In the genomic region with DNA sequence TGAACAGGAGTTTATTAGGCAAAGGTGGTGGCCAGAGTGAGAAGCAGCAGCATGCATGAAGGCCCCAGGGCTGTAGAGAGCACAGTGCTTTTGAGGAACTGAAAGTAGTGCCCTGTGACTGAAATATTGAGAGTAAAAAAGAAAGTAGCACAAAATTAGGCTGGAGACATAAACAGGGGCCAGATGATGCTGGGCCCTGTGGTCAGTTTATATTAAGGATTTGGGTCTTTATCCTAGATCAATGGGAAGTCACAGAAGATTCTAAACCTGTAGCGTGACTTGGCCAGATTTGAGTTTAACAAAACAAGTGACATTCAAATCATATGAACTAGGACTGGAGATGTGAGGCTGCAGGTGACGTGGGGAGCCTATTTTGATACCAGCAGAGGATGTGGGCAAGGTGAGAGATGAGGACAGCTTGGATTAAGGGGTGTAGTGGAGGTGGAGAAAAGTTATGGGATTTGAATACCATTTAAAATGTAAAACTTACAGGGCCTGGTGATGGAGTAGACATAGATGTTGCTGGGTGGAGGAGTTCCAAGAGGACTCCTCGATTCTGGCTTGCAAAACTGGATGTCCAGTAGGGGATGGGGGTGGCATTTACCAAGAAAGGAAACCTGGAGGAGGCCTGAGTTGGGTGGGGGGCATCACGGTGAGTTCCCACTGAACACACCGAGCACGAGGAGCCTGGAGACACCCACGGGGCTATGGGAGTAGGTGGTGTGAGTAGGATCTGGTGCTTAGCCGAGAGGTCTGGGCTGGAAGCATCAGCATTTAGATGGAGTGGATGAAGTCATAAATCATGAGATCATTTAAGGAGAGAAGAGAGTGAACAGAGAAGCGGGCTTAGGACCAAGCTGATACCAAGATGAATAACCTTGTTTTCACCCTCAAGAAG, we compare ENCODE assay signal across 11 cellular contexts. TPM values are rescaled to one million over a fixed set of nuclear protein-coding genes. Genes with fewer than 3 reads are reported as not detected.
DNase-seq lines count a peak whose midpoint lies in the region; ATAC-seq and TF ChIP-seq lines count a peak whose summit lies in the region.
"Had no signal": no experiment of that assay in that cellular context is flagged by ENCODE, and none has a peak within 500 bp of the region (broad histone marks: within the 10 kb centered on the region; RNA-seq: fewer than 3 reads in every experiment).

No MANE protein-coding gene starts in this region.

- no peaks in the 10 kb centered on the region for H3K79me1 ChIP-seq in mesendoderm (ENCODE audit: low read length)

- H4K20me1 ChIP-seq in OCI-LY3 (ENCODE audit: insufficient read depth, low read length), result no peaks in the 10 kb centered on the region

- H3K9me3 ChIP-seq in OCI-LY3 (ENCODE audit: insufficient read depth, low read length), result no peaks in the 10 kb centered on the region
- no peaks in the 10 kb centered on the region for H3K9me3 ChIP-seq in BE2C
- H3K9me3 ChIP-seq: heart right ventricle, suprapubic skin had no signal

- H3K9me3 Mint-ChIP-seq in stimulated activated naive CD8-positive, alpha-beta T cell treated with anti-CD3 and anti-CD28 coated beads, Interleukin-15, amount 100 ng/mL, for 72 hours, result no peaks in the 10 kb centered on the region
- H3K9me3 Mint-ChIP-seq in activated CD4-positive, alpha-beta memory T cell treated with anti-CD3 and anti-CD28 coated beads, Interleukin-2, amount 10 ng/mL, durations not matched to agents 7 days and 5 days, result no peaks in the 10 kb centered on the region

- ATAC-seq in stimulated activated naive CD8-positive, alpha-beta T cell treated with anti-CD3 and anti-CD28 coated beads, Interleukin-15, Interleukin-2, amounts not matched to agents 100 U/mL and 50 U/mL, for 24 hours, result peak; percentile 55
- ATAC-seq in stimulated activated naive CD8-positive, alpha-beta T cell treated with anti-CD3 and anti-CD28 coated beads, Interleukin-15, amount 100 ng/mL, for 72 hours, result no peak
- ATAC-seq in HG03025 (IDR thresholded peaks at IDR 0.05; ENCODE audit: low FRiP score, unreplicated experiment), result peak; percentile 94

- H3K4me3 ChIP-seq in OCI-LY3 (ENCODE audit: low read length) (peak overlapping the region; percentile 68), BE2C (ENCODE audit: low read depth, low read length) (no peak overlapping the region), mesendoderm (ENCODE audit: low read length) (no peak overlapping the region)
- H3K4me3 ChIP-seq: heart right ventricle, SK-N-MC, suprapubic skin had no signal

- H3K27me3 Mint-ChIP-seq in stimulated activated naive CD8-positive, alpha-beta T cell treated with anti-CD3 and anti-CD28 coated beads, Interleukin-15, amount 100 ng/mL, for 72 hours, result peaks cover 18% of the 10 kb centered on the region
- peaks cover 20% of the 10 kb centered on the region for H3K27me3 Mint-ChIP-seq in activated CD4-positive, alpha-beta memory T cell treated with anti-CD3 and anti-CD28 coated beads, Interleukin-2, amount 10 ng/mL, durations not matched to agents 7 days and 5 days

- H3K27ac Mint-ChIP-seq in stimulated activated naive CD8-positive, alpha-beta T cell treated with anti-CD3 and anti-CD28 coated beads, Interleukin-15, amount 100 ng/mL, for 72 hours, result peak overlapping the region in 1 of 2 donors; percentile 35
- H3K27ac Mint-ChIP-seq in activated CD4-positive, alpha-beta memory T cell treated with anti-CD3 and anti-CD28 coated beads, Interleukin-2, amount 10 ng/mL, durations not matched to agents 7 days and 5 days, result no peak overlapping the region

- no peaks in the 10 kb centered on the region for H3K4me1 Mint-ChIP-seq in stimulated activated naive CD8-positive, alpha-beta T cell treated with anti-CD3 and anti-CD28 coated beads, Interleukin-15, amount 100 ng/mL, for 72 hours
- peaks cover 17% of the 10 kb centered on the region for H3K4me1 Mint-ChIP-seq in activated CD4-positive, alpha-beta memory T cell treated with anti-CD3 and anti-CD28 coated beads, Interleukin-2, amount 10 ng/mL, durations not matched to agents 7 days and 5 days

- no peak for DNase-seq in stimulated activated naive CD8-positive, alpha-beta T cell treated with anti-CD3 and anti-CD28 coated beads, Interleukin-15, Interleukin-2, amounts not matched to agents 100 U/mL and 50 U/mL, for 24 hours
- no peak for DNase-seq in stimulated activated naive CD8-positive, alpha-beta T cell treated with anti-CD3 and anti-CD28 coated beads, Interleukin-15, amount 100 ng/mL, for 72 hours
- no peak for DNase-seq in BE2C
- DNase-seq in cerebellum (ENCODE audit: low spot score), result no peak
- DNase-seq in mesendoderm, result no peak
- DNase-seq in activated CD4-positive, alpha-beta memory T cell treated with anti-CD3 and anti-CD28 coated beads, Interleukin-2, amount 10 ng/mL, durations not matched to agents 7 days and 5 days, result no peak
- DNase-seq: heart right ventricle had no signal

- TF ChIP-seq CTCF in OCI-LY3 (IDR thresholded peaks at IDR 0.05; ENCODE audit: low read depth, low read length) (no peak), BE2C (IDR thresholded peaks at IDR 0.05; ENCODE audit: low read depth, low read length) (no peak)

- H3K79me2 ChIP-seq in OCI-LY3 (ENCODE audit: low read length) (no peaks in the 10 kb centered on the region), mesendoderm (ENCODE audit: control insufficient read depth, insufficient read depth, low read length) (no peaks in the 10 kb centered on the region)

- no peak overlapping the region; the same call in 1 of the 2 replicates for H2AFZ ChIP-seq in OCI-LY3 (ENCODE audit: low read depth, low read length)

- H3K18ac ChIP-seq in mesendoderm (ENCODE audit: low read length), result no peak overlapping the region

- CTCF ChIA-PET in activated CD4-positive, alpha-beta memory T cell treated with anti-CD3 and anti-CD28 coated beads, Interleukin-2, amount 10 ng/mL, durations not matched to agents 7 days and 5 days (lab: Charles Lee), result interaction anchor here (0.7 kb wide), 1 partner anchor 143 kb away, joined by 3 read pairs; no protein-coding TSS in a partner anchor

- H3K4me1 ChIP-seq in OCI-LY3 (ENCODE audit: low read length) (peaks cover 49% of the 10 kb centered on the region), BE2C (no peaks in the 10 kb centered on the region), mesendoderm (ENCODE audit: control insufficient read depth, low read depth, low read length) (no peaks in the 10 kb centered on the region)
- H3K4me1 ChIP-seq: suprapubic skin had no signal

- H3K56ac ChIP-seq in mesendoderm (ENCODE audit: low read length), result no peak overlapping the region

- H4K8ac ChIP-seq in mesendoderm (ENCODE audit: low read depth, low read length), result no peak overlapping the region

- H3K4ac ChIP-seq in mesendoderm (ENCODE audit: low read depth, low read length), result no peak overlapping the region

- H3K36me3 Mint-ChIP-seq in activated CD4-positive, alpha-beta memory T cell treated with anti-CD3 and anti-CD28 coated beads, Interleukin-2, amount 10 ng/mL, durations not matched to agents 7 days and 5 days (ENCODE audit: low read depth), result no peaks in the 10 kb centered on the region

- H3K27ac ChIP-seq in OCI-LY3 (ENCODE audit: low read length) (peak overlapping the region; percentile 99), mesendoderm (ENCODE audit: low read depth, low read length) (no peak overlapping the region)
- H3K27ac ChIP-seq: heart right ventricle, SK-N-MC, suprapubic skin had no signal

- no peak overlapping the region for H2BK120ac ChIP-seq in mesendoderm (ENCODE audit: low read depth, low read length)

- H3K4me3 Mint-ChIP-seq in stimulated activated naive CD8-positive, alpha-beta T cell treated with anti-CD3 and anti-CD28 coated beads, Interleukin-15, amount 100 ng/mL, for 72 hours, result no peak overlapping the region
- no peak overlapping the region for H3K4me3 Mint-ChIP-seq in activated CD4-positive, alpha-beta memory T cell treated with anti-CD3 and anti-CD28 coated beads, Interleukin-2, amount 10 ng/mL, durations not matched to agents 7 days and 5 days

- peak overlapping the region; percentile 91 for H3K9ac ChIP-seq in OCI-LY3 (ENCODE audit: low read length)
- H3K9ac ChIP-seq in mesendoderm (ENCODE audit: low read length), result no peak overlapping the region

- H3K36me3 ChIP-seq in OCI-LY3 (replicated peaks; ENCODE audit: low read depth, low read length), result no peaks in the 10 kb centered on the region
- H3K36me3 ChIP-seq in BE2C, result no peaks in the 10 kb centered on the region
- H3K36me3 ChIP-seq in mesendoderm (ENCODE audit: control insufficient read depth, insufficient read depth, low read length), result no peaks in the 10 kb centered on the region
- H3K36me3 ChIP-seq: heart right ventricle, suprapubic skin had no signal

- POLR2A ChIA-PET in activated CD4-positive, alpha-beta memory T cell treated with anti-CD3 and anti-CD28 coated beads, Interleukin-2, amount 10 ng/mL, durations not matched to agents 7 days and 5 days (lab: Charles Lee), result interaction anchor here (0.6 to 0.9 kb wide), 2 partner anchors 31 to 52 kb away, joined by 3 read pairs; no protein-coding TSS in a partner anchor

- no peak overlapping the region for H3K23ac ChIP-seq in mesendoderm (ENCODE audit: low read length)

- no peak overlapping the region for H2AK5ac ChIP-seq in mesendoderm (ENCODE audit: low read length)

- no peaks in the 10 kb centered on the region for H3K27me3 ChIP-seq in OCI-LY3 (ENCODE audit: low read depth, low read length)
- no peaks in the 10 kb centered on the region; the same call in 1 of the 2 replicates for H3K27me3 ChIP-seq in BE2C
- H3K27me3 ChIP-seq in mesendoderm (ENCODE audit: insufficient read depth, low read length, poor library complexity), result no peaks in the 10 kb centered on the region
- H3K27me3 ChIP-seq: suprapubic skin had no signal

- no peak overlapping the region for H2BK15ac ChIP-seq in mesendoderm (replicated peaks; ENCODE audit: low read depth)

- H3K4me2 ChIP-seq in OCI-LY3 (ENCODE audit: low read length) (peak overlapping the region; percentile 93), mesendoderm (ENCODE audit: low read length) (no peak overlapping the region)

- no peak overlapping the region for H2BK5ac ChIP-seq in mesendoderm (ENCODE audit: low read length)

- H4K5ac ChIP-seq in mesendoderm (ENCODE audit: low read length), result no peak overlapping the region

- no CpG with 5 or more reads among the region's 9 CpGs for WGBS in mesendoderm (ENCODE audit: extremely low coverage, insufficient coverage, low lambda C conversion rate)

RNA-seq across cellular contexts. Expression of a gene that starts 52.8 kb away (rescaled TPM):
- 8.9 TPM for polyA plus RNA-seq in BE2C (2012; ENCODE audit: insufficient read depth, insufficient read length, low read depth)
- total RNA-seq in cerebellum, result 2.1 TPM
- 0.88 TPM for polyA plus RNA-seq in mesendoderm (2013, experiment 1 of 2)
- 0.90 TPM for polyA plus RNA-seq in mesendoderm (2013, experiment 2 of 2)
- total RNA-seq in activated CD4-positive, alpha-beta memory T cell treated with anti-CD3 and anti-CD28 coated beads, Interleukin-2, amount 10 ng/mL, durations not matched to agents 7 days and 5 days, result under 1 TPM; 0.13 to 0.23 TPM
